In genomic region chr14:21279783-21280182, GRCh38 we compare ENCODE assay signal across 1 cellular context.
TF ChIP-seq lines count a peak whose summit lies in the region.

Gene RPGRIP1 (plus strand): TSS chr14:21280083. CDS start chr14:21287977, 7,894 bp downstream.

TF ChIP-seq in HepG2, 621 proteins besides CTCF, POLR2A, EP300 and RAD21:
- TF ChIP-seq NFKBIZ (CRISPR knock-in tag; IDR thresholded peaks at IDR 0.05) (no peak), ZNF652 (CRISPR knock-in tag; IDR thresholded peaks at IDR 0.05; ENCODE audit: borderline replicate concordance, low read depth) (peak; percentile 55; the same call in 1 of the 2 replicates)
